1 cellular context compared by ENCODE assay signal in genomic region chr20:25173886-25174308, GRCh38.
A peak's percentile ranks its signal among the peaks of the same experiment; 100 is the strongest.
TF ChIP-seq lines count a peak whose summit lies in the region.

No MANE protein-coding gene starts in this region.

TF ChIP-seq in HepG2, 621 proteins besides CTCF, POLR2A, EP300 and RAD21 (continued from another document and continues in another):
- TF ChIP-seq, protein P1, sequence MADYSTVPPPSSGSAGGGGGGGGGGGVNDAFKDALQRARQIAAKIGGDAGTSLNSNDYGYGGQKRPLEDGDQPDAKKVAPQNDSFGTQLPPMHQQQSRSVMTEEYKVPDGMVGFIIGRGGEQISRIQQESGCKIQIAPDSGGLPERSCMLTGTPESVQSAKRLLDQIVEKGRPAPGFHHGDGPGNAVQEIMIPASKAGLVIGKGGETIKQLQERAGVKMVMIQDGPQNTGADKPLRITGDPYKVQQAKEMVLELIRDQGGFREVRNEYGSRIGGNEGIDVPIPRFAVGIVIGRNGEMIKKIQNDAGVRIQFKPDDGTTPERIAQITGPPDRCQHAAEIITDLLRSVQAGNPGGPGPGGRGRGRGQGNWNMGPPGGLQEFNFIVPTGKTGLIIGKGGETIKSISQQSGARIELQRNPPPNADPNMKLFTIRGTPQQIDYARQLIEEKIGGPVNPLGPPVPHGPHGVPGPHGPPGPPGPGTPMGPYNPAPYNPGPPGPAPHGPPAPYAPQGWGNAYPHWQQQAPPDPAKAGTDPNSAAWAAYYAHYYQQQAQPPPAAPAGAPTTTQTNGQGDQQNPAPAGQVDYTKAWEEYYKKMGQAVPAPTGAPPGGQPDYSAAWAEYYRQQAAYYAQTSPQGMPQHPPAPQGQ (CRISPR knock-in tag; IDR thresholded peaks at IDR 0.05; ENCODE audit: borderline replicate concordance), result no peak
- no peak for TF ChIP-seq NR3C1 (CRISPR knock-in tag; IDR thresholded peaks at IDR 0.05)
- TF ChIP-seq PREB (CRISPR knock-in tag; IDR thresholded peaks at IDR 0.05), result no peak
- TF ChIP-seq ISL2 (CRISPR knock-in tag; IDR thresholded peaks at IDR 0.05), result peak; percentile 71; the same call in 1 of the 2 replicates
- TF ChIP-seq SMAD1 (CRISPR knock-in tag; IDR thresholded peaks at IDR 0.05; ENCODE audit: borderline replicate concordance, low read depth), result no peak
- TF ChIP-seq AKAP8 (CRISPR knock-in tag; IDR thresholded peaks at IDR 0.05), result no peak
- TF ChIP-seq HHEX (CRISPR knock-in tag; IDR thresholded peaks at IDR 0.05), result 0 out of 2 replicates have a peak, but pooled peaks have one; percentile 22
- no peak for TF ChIP-seq ZNF589 (CRISPR knock-in tag; conservative IDR thresholded peaks at IDR 0.05)
- no peak for TF ChIP-seq ZNF746 (CRISPR knock-in tag; IDR thresholded peaks at IDR 0.05)
- TF ChIP-seq PBX3 (CRISPR knock-in tag; IDR thresholded peaks at IDR 0.05; ENCODE audit: borderline replicate concordance), result no peak
- TF ChIP-seq, protein P2, sequence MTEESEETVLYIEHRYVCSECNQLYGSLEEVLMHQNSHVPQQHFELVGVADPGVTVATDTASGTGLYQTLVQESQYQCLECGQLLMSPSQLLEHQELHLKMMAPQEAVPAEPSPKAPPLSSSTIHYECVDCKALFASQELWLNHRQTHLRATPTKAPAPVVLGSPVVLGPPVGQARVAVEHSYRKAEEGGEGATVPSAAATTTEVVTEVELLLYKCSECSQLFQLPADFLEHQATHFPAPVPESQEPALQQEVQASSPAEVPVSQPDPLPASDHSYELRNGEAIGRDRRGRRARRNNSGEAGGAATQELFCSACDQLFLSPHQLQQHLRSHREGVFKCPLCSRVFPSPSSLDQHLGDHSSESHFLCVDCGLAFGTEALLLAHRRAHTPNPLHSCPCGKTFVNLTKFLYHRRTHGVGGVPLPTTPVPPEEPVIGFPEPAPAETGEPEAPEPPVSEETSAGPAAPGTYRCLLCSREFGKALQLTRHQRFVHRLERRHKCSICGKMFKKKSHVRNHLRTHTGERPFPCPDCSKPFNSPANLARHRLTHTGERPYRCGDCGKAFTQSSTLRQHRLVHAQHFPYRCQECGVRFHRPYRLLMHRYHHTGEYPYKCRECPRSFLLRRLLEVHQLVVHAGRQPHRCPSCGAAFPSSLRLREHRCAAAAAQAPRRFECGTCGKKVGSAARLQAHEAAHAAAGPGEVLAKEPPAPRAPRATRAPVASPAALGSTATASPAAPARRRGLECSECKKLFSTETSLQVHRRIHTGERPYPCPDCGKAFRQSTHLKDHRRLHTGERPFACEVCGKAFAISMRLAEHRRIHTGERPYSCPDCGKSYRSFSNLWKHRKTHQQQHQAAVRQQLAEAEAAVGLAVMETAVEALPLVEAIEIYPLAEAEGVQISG (CRISPR knock-in tag; IDR thresholded peaks at IDR 0.05), result peak; percentile 57
- no peak for TF ChIP-seq PCBP2 (optimal IDR thresholded peaks at IDR 0.05; ENCODE audit: low read depth, low read length, poor library complexity, severe bottlenecking)
- TF ChIP-seq SIN3B (IDR thresholded peaks at IDR 0.05; ENCODE audit: low read length), result no peak
- TF ChIP-seq ZSCAN29 (CRISPR knock-in tag; conservative IDR thresholded peaks at IDR 0.05), result 0 out of 2 replicates have a peak, but pooled peaks have one; percentile 71
- TF ChIP-seq FOXC1 (CRISPR knock-in tag; IDR thresholded peaks at IDR 0.05; ENCODE audit: borderline replicate concordance), result peak; percentile 29; the same call in 1 of the 2 replicates
- TF ChIP-seq, protein P3, sequence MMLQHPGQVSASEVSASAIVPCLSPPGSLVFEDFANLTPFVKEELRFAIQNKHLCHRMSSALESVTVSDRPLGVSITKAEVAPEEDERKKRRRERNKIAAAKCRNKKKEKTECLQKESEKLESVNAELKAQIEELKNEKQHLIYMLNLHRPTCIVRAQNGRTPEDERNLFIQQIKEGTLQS (CRISPR knock-in tag; IDR thresholded peaks at IDR 0.05), result peak; percentile 98
- TF ChIP-seq HNRNPK (IDR thresholded peaks at IDR 0.05; ENCODE audit: low read depth, low read length, poor library complexity, severe bottlenecking), result no peak
- no peak for TF ChIP-seq MED13 (CRISPR knock-in tag; IDR thresholded peaks at IDR 0.05)
- no peak for TF ChIP-seq ZNF577 (CRISPR knock-in tag; IDR thresholded peaks at IDR 0.05; ENCODE audit: borderline replicate concordance, low read depth)
- TF ChIP-seq XRCC5 (optimal IDR thresholded peaks at IDR 0.05; ENCODE audit: low read length), result no peak
- TF ChIP-seq, protein P4, sequence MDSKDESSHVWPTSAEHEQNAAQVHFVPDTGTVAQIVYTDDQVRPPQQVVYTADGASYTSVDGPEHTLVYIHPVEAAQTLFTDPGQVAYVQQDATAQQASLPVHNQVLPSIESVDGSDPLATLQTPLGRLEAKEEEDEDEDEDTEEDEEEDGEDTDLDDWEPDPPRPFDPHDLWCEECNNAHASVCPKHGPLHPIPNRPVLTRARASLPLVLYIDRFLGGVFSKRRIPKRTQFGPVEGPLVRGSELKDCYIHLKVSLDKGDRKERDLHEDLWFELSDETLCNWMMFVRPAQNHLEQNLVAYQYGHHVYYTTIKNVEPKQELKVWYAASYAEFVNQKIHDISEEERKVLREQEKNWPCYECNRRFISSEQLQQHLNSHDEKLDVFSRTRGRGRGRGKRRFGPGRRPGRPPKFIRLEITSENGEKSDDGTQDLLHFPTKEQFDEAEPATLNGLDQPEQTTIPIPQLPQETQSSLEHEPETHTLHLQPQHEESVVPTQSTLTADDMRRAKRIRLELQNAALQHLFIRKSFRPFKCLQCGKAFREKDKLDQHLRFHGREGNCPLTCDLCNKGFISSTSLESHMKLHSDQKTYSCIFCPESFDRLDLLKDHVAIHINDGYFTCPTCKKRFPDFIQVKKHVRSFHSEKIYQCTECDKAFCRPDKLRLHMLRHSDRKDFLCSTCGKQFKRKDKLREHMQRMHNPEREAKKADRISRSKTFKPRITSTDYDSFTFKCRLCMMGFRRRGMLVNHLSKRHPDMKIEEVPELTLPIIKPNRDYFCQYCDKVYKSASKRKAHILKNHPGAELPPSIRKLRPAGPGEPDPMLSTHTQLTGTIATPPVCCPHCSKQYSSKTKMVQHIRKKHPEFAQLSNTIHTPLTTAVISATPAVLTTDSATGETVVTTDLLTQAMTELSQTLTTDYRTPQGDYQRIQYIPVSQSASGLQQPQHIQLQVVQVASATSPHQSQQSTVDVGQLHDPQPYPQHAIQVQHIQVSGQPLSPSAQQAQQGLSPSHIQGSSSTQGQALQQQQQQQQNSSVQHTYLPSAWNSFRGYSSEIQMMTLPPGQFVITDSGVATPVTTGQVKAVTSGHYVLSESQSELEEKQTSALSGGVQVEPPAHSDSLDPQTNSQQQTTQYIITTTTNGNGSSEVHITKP (CRISPR knock-in tag; IDR thresholded peaks at IDR 0.05; ENCODE audit: low read depth), result peak; percentile 55; the same call in 1 of the 2 replicates
- TF ChIP-seq ZNF704 (CRISPR knock-in tag; IDR thresholded peaks at IDR 0.05; ENCODE audit: borderline replicate concordance), result no peak
- 0 out of 2 replicates have a peak, but pooled peaks have one; percentile 18 for TF ChIP-seq XBP1 (CRISPR knock-in tag; IDR thresholded peaks at IDR 0.05)
- TF ChIP-seq, protein P5, sequence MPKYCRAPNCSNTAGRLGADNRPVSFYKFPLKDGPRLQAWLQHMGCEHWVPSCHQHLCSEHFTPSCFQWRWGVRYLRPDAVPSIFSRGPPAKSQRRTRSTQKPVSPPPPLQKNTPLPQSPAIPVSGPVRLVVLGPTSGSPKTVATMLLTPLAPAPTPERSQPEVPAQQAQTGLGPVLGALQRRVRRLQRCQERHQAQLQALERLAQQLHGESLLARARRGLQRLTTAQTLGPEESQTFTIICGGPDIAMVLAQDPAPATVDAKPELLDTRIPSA (CRISPR knock-in tag; IDR thresholded peaks at IDR 0.05; ENCODE audit: borderline replicate concordance), result no peak
- TF ChIP-seq NR2F2 (IDR thresholded peaks at IDR 0.05; ENCODE audit: borderline replicate concordance, low read depth), result peak; percentile 91
- TF ChIP-seq, protein P6, sequence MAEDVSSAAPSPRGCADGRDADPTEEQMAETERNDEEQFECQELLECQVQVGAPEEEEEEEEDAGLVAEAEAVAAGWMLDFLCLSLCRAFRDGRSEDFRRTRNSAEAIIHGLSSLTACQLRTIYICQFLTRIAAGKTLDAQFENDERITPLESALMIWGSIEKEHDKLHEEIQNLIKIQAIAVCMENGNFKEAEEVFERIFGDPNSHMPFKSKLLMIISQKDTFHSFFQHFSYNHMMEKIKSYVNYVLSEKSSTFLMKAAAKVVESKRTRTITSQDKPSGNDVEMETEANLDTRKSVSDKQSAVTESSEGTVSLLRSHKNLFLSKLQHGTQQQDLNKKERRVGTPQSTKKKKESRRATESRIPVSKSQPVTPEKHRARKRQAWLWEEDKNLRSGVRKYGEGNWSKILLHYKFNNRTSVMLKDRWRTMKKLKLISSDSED (CRISPR knock-in tag; IDR thresholded peaks at IDR 0.05), result no peak
- TF ChIP-seq MAFF (IDR thresholded peaks at IDR 0.05; ENCODE audit: low read depth, low read length), result no peak
- no peak for TF ChIP-seq SOX6 (IDR thresholded peaks at IDR 0.05)
- TF ChIP-seq SOX6 (CRISPR knock-in tag; IDR thresholded peaks at IDR 0.05), result peak; percentile 64
- peak; percentile 64 for TF ChIP-seq TEAD3 (CRISPR knock-in tag; optimal IDR thresholded peaks at IDR 0.05; ENCODE audit: borderline replicate concordance)
- TF ChIP-seq ZNF737 (CRISPR knock-in tag; IDR thresholded peaks at IDR 0.05; ENCODE audit: borderline replicate concordance), result no peak
- TF ChIP-seq ONECUT2 (CRISPR knock-in tag; IDR thresholded peaks at IDR 0.05), result no peak
- no peak for TF ChIP-seq ZNF768 (CRISPR knock-in tag; IDR thresholded peaks at IDR 0.05)
- TF ChIP-seq MTF1 (CRISPR knock-in tag; IDR thresholded peaks at IDR 0.05), result no peak
- TF ChIP-seq CCAR2 (optimal IDR thresholded peaks at IDR 0.05; ENCODE audit: low read depth, low read length), result no peak
- TF ChIP-seq, protein P7, sequence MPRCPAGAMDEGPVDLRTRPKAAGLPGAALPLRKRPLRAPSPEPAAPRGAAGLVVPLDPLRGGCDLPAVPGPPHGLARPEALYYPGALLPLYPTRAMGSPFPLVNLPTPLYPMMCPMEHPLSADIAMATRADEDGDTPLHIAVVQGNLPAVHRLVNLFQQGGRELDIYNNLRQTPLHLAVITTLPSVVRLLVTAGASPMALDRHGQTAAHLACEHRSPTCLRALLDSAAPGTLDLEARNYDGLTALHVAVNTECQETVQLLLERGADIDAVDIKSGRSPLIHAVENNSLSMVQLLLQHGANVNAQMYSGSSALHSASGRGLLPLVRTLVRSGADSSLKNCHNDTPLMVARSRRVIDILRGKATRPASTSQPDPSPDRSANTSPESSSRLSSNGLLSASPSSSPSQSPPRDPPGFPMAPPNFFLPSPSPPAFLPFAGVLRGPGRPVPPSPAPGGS (CRISPR knock-in tag; IDR thresholded peaks at IDR 0.05), result no peak
- peak; percentile 97 for TF ChIP-seq JUND (CRISPR knock-in tag; IDR thresholded peaks at IDR 0.05)
- TF ChIP-seq KMT2A (CRISPR knock-in tag; IDR thresholded peaks at IDR 0.05), result no peak
- peak; percentile 16; the same call in 1 of the 2 replicates for TF ChIP-seq SIX4 (CRISPR knock-in tag; IDR thresholded peaks at IDR 0.05)
- no peak for TF ChIP-seq CBX1 (IDR thresholded peaks at IDR 0.05; ENCODE audit: low read depth)
- no peak for TF ChIP-seq SPEN (CRISPR knock-in tag; IDR thresholded peaks at IDR 0.05; ENCODE audit: low read depth)
- TF ChIP-seq, protein P8, sequence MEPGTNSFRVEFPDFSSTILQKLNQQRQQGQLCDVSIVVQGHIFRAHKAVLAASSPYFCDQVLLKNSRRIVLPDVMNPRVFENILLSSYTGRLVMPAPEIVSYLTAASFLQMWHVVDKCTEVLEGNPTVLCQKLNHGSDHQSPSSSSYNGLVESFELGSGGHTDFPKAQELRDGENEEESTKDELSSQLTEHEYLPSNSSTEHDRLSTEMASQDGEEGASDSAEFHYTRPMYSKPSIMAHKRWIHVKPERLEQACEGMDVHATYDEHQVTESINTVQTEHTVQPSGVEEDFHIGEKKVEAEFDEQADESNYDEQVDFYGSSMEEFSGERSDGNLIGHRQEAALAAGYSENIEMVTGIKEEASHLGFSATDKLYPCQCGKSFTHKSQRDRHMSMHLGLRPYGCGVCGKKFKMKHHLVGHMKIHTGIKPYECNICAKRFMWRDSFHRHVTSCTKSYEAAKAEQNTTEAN (CRISPR knock-in tag; conservative IDR thresholded peaks at IDR 0.05), result 0 out of 2 replicates have a peak, but pooled peaks have one; percentile 29
- no peak for TF ChIP-seq SNAPC2 (CRISPR knock-in tag; IDR thresholded peaks at IDR 0.05)
- no peak for TF ChIP-seq ZNF333 (CRISPR knock-in tag; IDR thresholded peaks at IDR 0.05; ENCODE audit: borderline replicate concordance)
- peak; percentile 53; the same call in 1 of the 2 replicates for TF ChIP-seq KDM3A (CRISPR knock-in tag; IDR thresholded peaks at IDR 0.05; ENCODE audit: low read depth)
- no peak for TF ChIP-seq HOXA7 (CRISPR knock-in tag; IDR thresholded peaks at IDR 0.05)
- TF ChIP-seq, protein P9, sequence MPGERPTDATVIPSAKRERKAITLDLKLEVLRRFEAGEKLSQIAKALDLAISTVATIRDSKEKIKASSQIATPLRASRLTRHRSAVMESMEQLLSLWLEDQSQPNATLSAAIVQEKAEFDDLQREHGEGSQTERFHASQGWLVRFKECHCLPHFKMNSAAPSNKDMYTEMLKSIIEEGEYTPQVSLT (CRISPR knock-in tag; IDR thresholded peaks at IDR 0.05; ENCODE audit: borderline replicate concordance, low read depth), result no peak
- no peak for TF ChIP-seq ELF4 (CRISPR knock-in tag; IDR thresholded peaks at IDR 0.05; ENCODE audit: borderline replicate concordance)
- 0 out of 2 replicates have a peak, but pooled peaks have one; percentile 44 for TF ChIP-seq TBP (CRISPR knock-in tag; IDR thresholded peaks at IDR 0.05)
- TF ChIP-seq RELA (CRISPR knock-in tag; IDR thresholded peaks at IDR 0.05), result no peak
- 0 out of 2 replicates have a peak, but pooled peaks have one; percentile 49 for TF ChIP-seq KAT7 (CRISPR knock-in tag; IDR thresholded peaks at IDR 0.05; ENCODE audit: borderline replicate concordance)
- TF ChIP-seq ZIK1 (CRISPR knock-in tag; IDR thresholded peaks at IDR 0.05; ENCODE audit: borderline replicate concordance, low read depth), result no peak
